Comparison of ENCODE assay signal across 28 cellular contexts in genomic region chr3:12062605-12063004, GRCh38. TPM values are rescaled to one million over a fixed set of nuclear protein-coding genes. Genes with fewer than 3 reads are reported as not detected.
"Had no signal": no experiment of that assay in that cellular context is flagged by ENCODE, and none has a peak within 500 bp of the region (broad histone marks: within the 10 kb centered on the region; RNA-seq: fewer than 3 reads in every experiment).

No MANE protein-coding gene starts in this region.

- H3K27me3 ChIP-seq: neural progenitor cell, ovary, stomach, thyroid gland, tibial nerve, upper lobe of left lung, vagina had no signal

- H3K4me3 ChIP-seq: neural progenitor cell, ovary, psoas muscle, skin epidermis, smooth muscle cell, spleen, stomach, thoracic aorta, thyroid gland, tibial nerve, upper lobe of left lung, vagina had no signal

- H3K9ac ChIP-seq: neural progenitor cell, parathyroid adenoma had no signal

- H3K36me3 ChIP-seq: neural progenitor cell, ovary, spleen, stomach, thoracic aorta, thyroid gland, tibial nerve, upper lobe of left lung, vagina had no signal

- H3K4me1 ChIP-seq: neural progenitor cell, psoas muscle, spleen, stomach, thyroid gland, tibial nerve, upper lobe of left lung, vagina had no signal

- H3K27ac ChIP-seq: neural progenitor cell, ovary, parathyroid adenoma, psoas muscle, skin epidermis, spleen, stomach, thoracic aorta, thyroid gland, tibial nerve, upper lobe of left lung, vagina had no signal

- FAIRE-seq: urothelium cell line had no signal

- H3K4me2 ChIP-seq: neural progenitor cell, smooth muscle cell had no signal

- H3K9me3 ChIP-seq: ovary, psoas muscle, stomach, thoracic aorta, thyroid gland, tibial nerve, upper lobe of left lung, vagina had no signal

- DNase-seq: natural killer cell; occipital lobe; ovary; posterior cingulate gyrus; psoas muscle; right cardiac atrium; spleen; stimulated activated CD4-positive, alpha-beta T cell treated with anti-CD3 and anti-CD28 coated beads, Interleukin-12 subunit alpha, Interleukin-12 subunit beta, amount 100 ng/mL, for 4 hours; stimulated activated CD4-positive, alpha-beta T cell treated with anti-CD3 and anti-CD28 coated beads, Interleukin-1b, Interleukin-23, amount 100 ng/mL, for 48 hours; stimulated activated CD4-positive, alpha-beta T cell treated with anti-CD3 and anti-CD28 coated beads, Interleukin-4, amount 100 ng/mL, for 1 hour; stimulated activated CD4-positive, alpha-beta T cell treated with anti-CD3 and anti-CD28 coated beads, Interleukin-4, amount 100 ng/mL, for 4 hours; stimulated activated naive B cell treated with anti-CD40 and anti-IgM and Interleukin-4, amounts not matched to agents 10 μg/mL and 1 μg/mL and 100 μg/mL, for 72 hours; stimulated activated naive CD4-positive, alpha-beta T cell treated with Interleukin-2 at 50 U/mL for 16 hours; stomach; thyroid gland; trophoblast cell; upper lobe of left lung had no signal

- H2AFZ ChIP-seq: neural progenitor cell, parathyroid adenoma had no signal

- ATAC-seq: natural killer cell; psoas muscle; right cardiac atrium; sciatic nerve; stimulated activated effector memory CD8-positive, alpha-beta T cell treated with anti-CD3 and anti-CD28 coated beads, Interleukin-12 subunit alpha, Interleukin-12 subunit beta, amount 100 ng/mL, for 72 hours; stimulated activated naive B cell treated with anti-CD40 and anti-IgM and Interleukin-4, amounts not matched to agents 10 μg/mL and 1 μg/mL and 100 μg/mL, for 72 hours had no signal

RNA-seq across cellular contexts. Expression of gene SYN2, which starts 58.4 kb away (rescaled TPM):
- total RNA-seq: osteoblast had no signal
